In the genomic region with DNA sequence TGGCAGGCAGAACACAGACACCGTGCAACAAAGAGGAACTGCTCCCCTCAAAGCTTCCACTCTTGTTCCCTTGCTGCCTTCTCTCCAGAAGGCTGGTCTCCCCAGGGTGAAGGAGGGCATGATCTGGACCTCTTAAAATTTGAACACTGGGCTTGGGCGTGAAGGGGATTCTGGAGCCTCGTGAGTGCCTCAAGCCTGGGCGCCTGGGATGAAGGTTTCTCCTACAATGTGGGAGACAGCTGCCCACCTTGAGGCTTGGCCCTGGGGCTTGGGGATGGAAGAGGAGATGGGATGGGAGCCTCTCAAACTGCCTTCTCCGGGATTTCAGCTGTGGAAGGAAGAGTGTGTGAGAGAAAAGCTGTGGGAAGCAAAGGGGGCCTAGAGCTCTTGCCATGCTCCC, we compare ENCODE assay signal across 17 cellular contexts. TPM values are rescaled to one million over a fixed set of nuclear protein-coding genes. Genes with fewer than 3 reads are reported as not detected.
A peak's percentile ranks its signal among the peaks of the same experiment; 100 is the strongest.
DNase-seq lines count a peak whose midpoint lies in the region; ATAC-seq, FAIRE-seq and TF ChIP-seq lines count a peak whose summit lies in the region.
"Had no signal": no experiment of that assay in that cellular context is flagged by ENCODE, and none has a peak within 500 bp of the region (broad histone marks: within the 10 kb centered on the region; RNA-seq: fewer than 3 reads in every experiment).

No MANE protein-coding gene starts in this region.

- H3K18ac ChIP-seq in neuronal stem cell (ENCODE audit: low read length), result peak overlapping the region; percentile 29

- H2BK120ac ChIP-seq in neuronal stem cell (ENCODE audit: low read depth, low read length), result no peak overlapping the region

- no peak overlapping the region for H2BK15ac ChIP-seq in neuronal stem cell (ENCODE audit: low read length)

- H3K14ac ChIP-seq in neuronal stem cell (ENCODE audit: low read length), result no peak overlapping the region

- peak overlapping the region; percentile 30 for H2AK5ac ChIP-seq in neuronal stem cell (ENCODE audit: low read depth, low read length)

- DNase-seq in CD14-positive monocyte (ENCODE audit: low spot score) (no peak), neuronal stem cell (ENCODE audit: low spot score) (no peak), osteoblast (ENCODE audit: insufficient read length, low spot score, missing footprints) (no peak), HepG2 (ENCODE audit: low spot score) (no peak), T1000 (lab: John Stamatoyannopoulos, UW) (no peak)
- no peak for DNase-seq in stimulated activated CD4-positive, alpha-beta T cell treated with anti-CD3 and anti-CD28 coated beads, Interleukin-4, amount 100 ng/mL, for 24 hours
- DNase-seq: C1 segment of cervical spinal cord; CD4-positive, alpha-beta memory T cell; DMS153; DND-41; GDM1; HCEC 1CT; HFFc6 had no signal

- H2BK12ac ChIP-seq in neuronal stem cell (ENCODE audit: low read length), result no peak overlapping the region

- peaks cover 0 to 9% (median 0%) of the 10 kb centered on the region in 3 experiments for H3K27me3 ChIP-seq in neuronal stem cell (ENCODE audit: control insufficient read depth in 3 of 3, insufficient read depth in 3 of 3, low read depth in 1 of 3, low read length in 3 of 3)
- H3K27me3 ChIP-seq in osteoblast (ENCODE audit: insufficient read depth, low read length), result no peaks in the 10 kb centered on the region
- H3K27me3 ChIP-seq in HepG2 (ENCODE audit: control insufficient read depth in 1 of 2, insufficient read depth in 2 of 2, low read length in 2 of 2), result no peaks in the 10 kb centered on the region; a peak in 2 of 5 replicates

- in situ Hi-C loops in HepG2 (cut with HindIII; ENCODE audit: extremely low pct_ligation_motif_present, low pct_unique_long_range_greater_than_20kb), result no loop called here

- H3K4me3 ChIP-seq in neuronal stem cell (ENCODE audit: low read length in 2 of 2), result no peak overlapping the region
- no peak overlapping the region for H3K4me3 ChIP-seq in osteoblast (ENCODE audit: insufficient read depth, low read length)
- H3K4me3 ChIP-seq in HepG2 (replicated peaks in 1 of 3; ENCODE audit: insufficient read depth in 1 of 3, low read depth in 2 of 3, low read length in 3 of 3), result no peak overlapping the region
- H3K4me3 ChIP-seq: K562 had no signal

- H3K4me1 ChIP-seq in neuronal stem cell (ENCODE audit: control insufficient read depth in 2 of 2, insufficient read depth in 1 of 2, low read depth in 1 of 2, low read length in 2 of 2) (peaks cover 0 to under 1% of the 10 kb centered on the region in 2 donors), osteoblast (ENCODE audit: insufficient read depth, low read length) (peaks cover 39% of the 10 kb centered on the region), HepG2 (ENCODE audit: insufficient read depth, low read length) (peaks cover 48% of the 10 kb centered on the region)

- peaks cover 10 to 22% (median 18%) of the 10 kb centered on the region in 3 donors for H3K27me3 Mint-ChIP-seq in CD14-positive monocyte (ENCODE audit: low read depth in 3 of 3)
- peaks cover 19% of the 10 kb centered on the region for H3K27me3 Mint-ChIP-seq in dendritic cell treated with granulocyte-macrophage colony-stimulating factor and Interleukin-4, amounts not matched to agents 40 ng/mL and 50 ng/mL, for 4 days
- H3K27me3 Mint-ChIP-seq in stimulated activated memory B cell treated with anti-CD40 and anti-IgM and Interleukin-4, amounts not matched to agents 10 μg/mL and 1 μg/mL and 100 μg/mL, for 72 hours, result no peaks in the 10 kb centered on the region

- no peaks in the 10 kb centered on the region for H3K9me3 Mint-ChIP-seq in CD14-positive monocyte
- H3K9me3 Mint-ChIP-seq in dendritic cell treated with granulocyte-macrophage colony-stimulating factor and Interleukin-4, amounts not matched to agents 40 ng/mL and 50 ng/mL, for 4 days, result no peaks in the 10 kb centered on the region
- H3K9me3 Mint-ChIP-seq in stimulated activated memory B cell treated with anti-CD40 and anti-IgM and Interleukin-4, amounts not matched to agents 10 μg/mL and 1 μg/mL and 100 μg/mL, for 72 hours, result no peaks in the 10 kb centered on the region
- H3K9me3 Mint-ChIP-seq: CD4-positive, alpha-beta memory T cell; HFFc6 had no signal

- CTCF ChIA-PET in HepG2 (lab: Yijun Ruan, JAX; ENCODE audit: low intra/inter-chr PET ratio, low total read pairs), result no interaction called here

- TF ChIP-seq EP300 in HepG2 (IDR thresholded peaks at IDR 0.05; ENCODE audit: low read depth in 2 of 2, low read length in 2 of 2), result no peak
- no peak for TF ChIP-seq EP300 in HepG2 (CRISPR knock-in tag; IDR thresholded peaks at IDR 0.05; ENCODE audit: borderline replicate concordance)

- H3K4me1 Mint-ChIP-seq in CD14-positive monocyte, result peaks cover 62% of the 10 kb centered on the region
- H3K4me1 Mint-ChIP-seq in dendritic cell treated with granulocyte-macrophage colony-stimulating factor and Interleukin-4, amounts not matched to agents 40 ng/mL and 50 ng/mL, for 4 days (ENCODE audit: low read depth), result peaks cover 65% of the 10 kb centered on the region
- H3K4me1 Mint-ChIP-seq in stimulated activated memory B cell treated with anti-CD40 and anti-IgM and Interleukin-4, amounts not matched to agents 10 μg/mL and 1 μg/mL and 100 μg/mL, for 72 hours, result peaks cover 56% of the 10 kb centered on the region

- H3K9ac ChIP-seq in neuronal stem cell (ENCODE audit: low read depth, low read length, poor library complexity) (no peak overlapping the region), HepG2 (ENCODE audit: insufficient read depth, low read depth, low read length) (no peak overlapping the region)

- intact Hi-C loops in CD14-positive monocyte (cut with micrococcal nuclease) (loop anchor here in 1 of 2 donors (2.0 to 5.0 kb wide), 2 partner anchors 13 to 34 kb away; no protein-coding TSS in a partner anchor), HepG2 (cut with micrococcal nuclease; ENCODE audit: unreplicated experiment) (no loop called here)
- intact Hi-C loops in dendritic cell treated with granulocyte-macrophage colony-stimulating factor and Interleukin-4, amounts not matched to agents 40 ng/mL and 50 ng/mL, for 4 days (cut with micrococcal nuclease), result no loop called here

- no peak for TF ChIP-seq POLR2A in HepG2 (IDR thresholded peaks at IDR 0.05; ENCODE audit: insufficient read depth in 1 of 2, low read depth in 2 of 2, low read length in 2 of 2)

- peak overlapping the region in 1 of 2 donors; percentile 33 for H3K4me3 Mint-ChIP-seq in CD14-positive monocyte
- peak overlapping the region; percentile 18 for H3K4me3 Mint-ChIP-seq in dendritic cell treated with granulocyte-macrophage colony-stimulating factor and Interleukin-4, amounts not matched to agents 40 ng/mL and 50 ng/mL, for 4 days
- no peak overlapping the region for H3K4me3 Mint-ChIP-seq in stimulated activated memory B cell treated with anti-CD40 and anti-IgM and Interleukin-4, amounts not matched to agents 10 μg/mL and 1 μg/mL and 100 μg/mL, for 72 hours
- H3K4me3 Mint-ChIP-seq: CD4-positive, alpha-beta memory T cell; HFFc6 had no signal

- POLR2A ChIA-PET in HepG2 (lab: Yijun Ruan, JAX), result interaction anchor here (2.2 kb wide), 1 partner anchor 7 kb away, joined by 7 read pairs; no protein-coding TSS in a partner anchor

- no peak for TF ChIP-seq RAD21 in HepG2 (CRISPR knock-in tag; IDR thresholded peaks at IDR 0.05)

- no peaks in the 10 kb centered on the region for H3K9me3 ChIP-seq in neuronal stem cell (replicated peaks in 1 of 2; ENCODE audit: control insufficient read depth in 2 of 2, insufficient read depth in 1 of 2, low read depth in 1 of 2, low read length in 2 of 2)
- no peaks in the 10 kb centered on the region for H3K9me3 ChIP-seq in osteoblast (ENCODE audit: low read depth, low read length)
- no peaks in the 10 kb centered on the region for H3K9me3 ChIP-seq in HepG2 (ENCODE audit: low read length)

- WGBS in neuronal stem cell (ENCODE audit: extremely low coverage in 2 of 2, insufficient read length in 2 of 2, insufficient replicate concordance in 1 of 2), 2 donors, result no CpG with 5 or more reads among the region's 5 CpGs
- 79% methylated on average over 5 of the region's 5 CpGs for WGBS in HepG2 (ENCODE audit: low lambda C conversion rate)

- TF ChIP-seq CTCF in CD14-positive monocyte (IDR thresholded peaks at IDR 0.05) (no peak), osteoblast (IDR thresholded peaks at IDR 0.05; ENCODE audit: extremely low read depth, low read depth, low read length) (no peak), HepG2 (CRISPR knock-in tag; IDR thresholded peaks at IDR 0.05) (no peak)

- no peak overlapping the region for H2BK5ac ChIP-seq in neuronal stem cell (ENCODE audit: low read length)

- H4K91ac ChIP-seq in neuronal stem cell (ENCODE audit: low read depth, low read length, poor library complexity), result no peak overlapping the region

- no peaks in the 10 kb centered on the region for H3K36me3 ChIP-seq in neuronal stem cell (replicated peaks in 1 of 2; ENCODE audit: control insufficient read depth in 2 of 2, insufficient read depth in 2 of 2, low read length in 2 of 2)
- no peaks in the 10 kb centered on the region for H3K36me3 ChIP-seq in osteoblast (ENCODE audit: insufficient read depth, low read length)
- H3K36me3 ChIP-seq in HepG2 (replicated peaks in 1 of 2; ENCODE audit: control insufficient read depth in 1 of 2, insufficient read depth in 2 of 2, low read length in 2 of 2), result no peaks in the 10 kb centered on the region

- H3K4me2 ChIP-seq in neuronal stem cell (ENCODE audit: insufficient read depth, low read length, poor library complexity, severe bottlenecking) (no peak overlapping the region), osteoblast (ENCODE audit: insufficient read depth, low read length) (no peak overlapping the region), HepG2 (ENCODE audit: low read depth, low read length) (no peak overlapping the region)

- H3K79me2 ChIP-seq in osteoblast (ENCODE audit: insufficient read depth, low read length), result no peaks in the 10 kb centered on the region
- no peaks in the 10 kb centered on the region for H3K79me2 ChIP-seq in HepG2 (ENCODE audit: insufficient read depth, low read length)

- peak overlapping the region; percentile 86 to 97 (median 93) for H3K27ac Mint-ChIP-seq in CD14-positive monocyte
- peak overlapping the region; percentile 72 for H3K27ac Mint-ChIP-seq in dendritic cell treated with granulocyte-macrophage colony-stimulating factor and Interleukin-4, amounts not matched to agents 40 ng/mL and 50 ng/mL, for 4 days
- H3K27ac Mint-ChIP-seq in stimulated activated memory B cell treated with anti-CD40 and anti-IgM and Interleukin-4, amounts not matched to agents 10 μg/mL and 1 μg/mL and 100 μg/mL, for 72 hours, result peak overlapping the region; percentile 27
- H3K27ac Mint-ChIP-seq: HFFc6 had no signal

- BruUV-seq in HepG2 (replicated peaks; lab: Mats Ljungman, UMichigan), result no TSS peak

- H4K20me1 ChIP-seq in osteoblast (ENCODE audit: insufficient read depth, low read length) (no peaks in the 10 kb centered on the region), HepG2 (ENCODE audit: insufficient read depth, low read length) (no peaks in the 10 kb centered on the region)

- FAIRE-seq in HepG2 (lab: Jason Lieb, UNC), result no peak
- FAIRE-seq: D721Med, K562 had no signal

- H3K27ac ChIP-seq in neuronal stem cell (replicated peaks; ENCODE audit: low read length) (no peak overlapping the region), osteoblast (ENCODE audit: low read depth, low read length) (no peak overlapping the region), HepG2 (ENCODE audit: extremely low read length, insufficient read depth, low read length) (no peak overlapping the region)

- no peak overlapping the region for H3K23ac ChIP-seq in neuronal stem cell (ENCODE audit: low read depth, low read length, poor library complexity)

- no peak overlapping the region for H3K4ac ChIP-seq in neuronal stem cell (ENCODE audit: low read length)

- H2AFZ ChIP-seq in neuronal stem cell (ENCODE audit: low read length), result no peak overlapping the region
- H2AFZ ChIP-seq in osteoblast (ENCODE audit: low read length), result no peak overlapping the region
- no peak overlapping the region for H2AFZ ChIP-seq in HepG2 (ENCODE audit: low read length)

- no peaks in the 10 kb centered on the region for H3K79me1 ChIP-seq in neuronal stem cell (ENCODE audit: low read depth, low read length)

- H3K36me3 Mint-ChIP-seq in CD14-positive monocyte, result peaks cover 24 to 30% of the 10 kb centered on the region in 2 donors
- H3K36me3 Mint-ChIP-seq in dendritic cell treated with granulocyte-macrophage colony-stimulating factor and Interleukin-4, amounts not matched to agents 40 ng/mL and 50 ng/mL, for 4 days (ENCODE audit: low read depth), result no peaks in the 10 kb centered on the region
- no peaks in the 10 kb centered on the region for H3K36me3 Mint-ChIP-seq in stimulated activated memory B cell treated with anti-CD40 and anti-IgM and Interleukin-4, amounts not matched to agents 10 μg/mL and 1 μg/mL and 100 μg/mL, for 72 hours
- H3K36me3 Mint-ChIP-seq: CD4-positive, alpha-beta memory T cell had no signal

- no peak for ATAC-seq in stimulated activated memory B cell treated with anti-CD40 and anti-IgM and Interleukin-4, amounts not matched to agents 10 μg/mL and 1 μg/mL and 100 μg/mL, for 72 hours
- no peak for ATAC-seq in HepG2
- ATAC-seq: K562 had no signal

- H4K8ac ChIP-seq in neuronal stem cell (ENCODE audit: low read depth, low read length), result no peak overlapping the region

RNA-seq across cellular contexts. Expression of a gene that starts 7.8 kb away (rescaled TPM):
- polyA plus RNA-seq in CD14-positive monocyte, result 10 to 100 TPM; 42.8 to 54.6 TPM
- 1.3 TPM for polyA plus RNA-seq in neuronal stem cell (2013, experiment 1 of 2)
- 1.6 TPM for polyA plus RNA-seq in neuronal stem cell (2013, experiment 2 of 2)
- 7.6 and 10.3 TPM in 2 replicates for total RNA-seq in osteoblast
- total RNA-seq in HepG2 (2016; rRNA removed; fragmentation: Illumina TruSeq; extraction: Trizol), result 2.3 and 2.9 TPM in 2 replicates
- 2.3 and 2.7 TPM in 2 replicates for total RNA-seq in HepG2 (2016; cell fraction: cytosol; rRNA removed; fragmentation: Illumina TruSeq; extraction: Trizol; ENCODE audit: low read depth)
- 2.0 and 2.8 TPM in 2 replicates for total RNA-seq in HepG2 (2016; cell fraction: insoluble cytoplasmic fraction; rRNA removed; fragmentation: Illumina TruSeq; extraction: Trizol)
- total RNA-seq in HepG2 (2016; cell fraction: membrane; rRNA removed; fragmentation: Illumina TruSeq; extraction: Trizol), result 4.4 and 4.7 TPM in 2 replicates
- 5.1 and 7.2 TPM in 2 replicates for total RNA-seq in HepG2 (2016; cell fraction: nucleus; rRNA removed; fragmentation: Illumina TruSeq; extraction: Trizol)
- 3.5 and 3.6 TPM in 2 replicates for polyA plus RNA-seq in HepG2 (2011; rRNA removed)
- polyA plus RNA-seq in HepG2 (2011; cell fraction: cytosol; rRNA removed), result 1.6 and 2.1 TPM in 2 replicates
- 7.0 TPM in 2 replicates for polyA plus RNA-seq in HepG2 (2011; cell fraction: nucleus; rRNA removed)
- 5.6 and 6.5 TPM in 2 replicates for polyA plus RNA-seq in HepG2 (2012)
- 6.3 and 6.8 TPM in 2 replicates for polyA plus RNA-seq in HepG2 (2016; cell fraction: cytosol; fragmentation: Illumina TruSeq; extraction: Trizol; ENCODE audit: low read depth)
- polyA plus RNA-seq in HepG2 (2016; cell fraction: insoluble cytoplasmic fraction; fragmentation: Illumina TruSeq; extraction: Trizol; ENCODE audit: low read depth), result 7.0 and 10.5 TPM in 2 replicates
- 9.8 and 10.5 TPM in 2 replicates for polyA plus RNA-seq in HepG2 (2016; cell fraction: membrane; fragmentation: Illumina TruSeq; extraction: Trizol; ENCODE audit: low read depth)
- polyA plus RNA-seq in HepG2 (2016; cell fraction: nucleus; fragmentation: Illumina TruSeq; extraction: Trizol; ENCODE audit: insufficient read depth, low read depth), result 11.7 and 11.9 TPM in 2 replicates
- polyA minus RNA-seq in HepG2 (2011; rRNA and poly(A)+ RNA removed; ENCODE audit: low replicate concordance), result 5.5 TPM in 1 of 2 replicates, not detected in the other
- polyA minus RNA-seq in HepG2 (2011; cell fraction: cytosol; rRNA and poly(A)+ RNA removed), result 4.6 and 4.9 TPM in 2 replicates
- polyA minus RNA-seq in HepG2 (2011; cell fraction: nucleus; rRNA and poly(A)+ RNA removed), result 8.0 and 9.7 TPM in 2 replicates

Comparison
In these comparisons a context has a peak if more than half of its experiments do, and no peak if none do; other contexts are left out.
1. H3K27ac Mint-ChIP-seq: peak in every context shown above with its lines; median percentile 93 in CD14-positive monocyte; 72 in dendritic cell treated with granulocyte-macrophage colony-stimulating factor and Interleukin-4, amounts not matched to agents 40 ng/mL and 50 ng/mL, for 4 days; 27 in stimulated activated memory B cell treated with anti-CD40 and anti-IgM and Interleukin-4, amounts not matched to agents 10 μg/mL and 1 μg/mL and 100 μg/mL, for 72 hours.